ENCODE assay signal across 22 cellular contexts in genomic region chr13:109697936-109698335, GRCh38.
DNase-seq lines count a peak whose midpoint lies in the region; ATAC-seq, FAIRE-seq and TF ChIP-seq lines count a peak whose summit lies in the region.
"Had no signal": no experiment of that assay in that cellular context is flagged by ENCODE, and none has a peak within 500 bp of the region (broad histone marks: within the 10 kb centered on the region; RNA-seq: fewer than 3 reads in every experiment).

No MANE protein-coding gene starts in this region.

- H3K4me1 ChIP-seq in mammary epithelial cell (ENCODE audit: insufficient read depth, low read length), result peaks cover 11% of the 10 kb centered on the region
- peaks cover 7 to 42% of the 10 kb centered on the region in 2 experiments; a peak in 4 of 5 replicates for H3K4me1 ChIP-seq in K562 (replicated peaks in 1 of 2; ENCODE audit: control insufficient read depth in 2 of 2, insufficient read depth in 2 of 2, low read length in 2 of 2)
- no peaks in the 10 kb centered on the region for H3K4me1 ChIP-seq in aorta (ENCODE audit: control insufficient read depth in 1 of 2, insufficient read depth in 2 of 2, low read length in 2 of 2)

- no peaks in the 10 kb centered on the region for H3K9me3 ChIP-seq in mammary epithelial cell (replicated peaks; ENCODE audit: insufficient read depth, low read length)
- H3K9me3 ChIP-seq in K562 (replicated peaks; ENCODE audit: control insufficient read depth, insufficient read depth, low read depth, low read length), result no peaks in the 10 kb centered on the region
- no peaks in the 10 kb centered on the region for H3K9me3 ChIP-seq in aorta (ENCODE audit: control insufficient read depth, low read length)

- H3K9ac ChIP-seq in mammary epithelial cell (ENCODE audit: insufficient read depth, low read length) (no peak overlapping the region), K562 (ENCODE audit: insufficient read depth in 1 of 2, low read depth in 2 of 2, low read length in 2 of 2) (no peak overlapping the region)

- TF ChIP-seq RAD21 in K562 (CRISPR knock-in tag; conservative IDR thresholded peaks at IDR 0.05 in 1 of 2, IDR thresholded peaks at IDR 0.05 in 1 of 2), result no peak

- FAIRE-seq in K562 (lab: Jason Lieb, UNC), result no peak
- FAIRE-seq: D721Med, GM18507, RCC 7860 had no signal

- H4K20me1 ChIP-seq in mammary epithelial cell (ENCODE audit: insufficient read depth, low read length) (no peaks in the 10 kb centered on the region), K562 (replicated peaks; ENCODE audit: control insufficient read depth, insufficient read depth, low read length) (no peaks in the 10 kb centered on the region; the same call in 1 of the 2 replicates)

- H3K79me2 ChIP-seq in mammary epithelial cell (ENCODE audit: insufficient read depth, low read length) (no peaks in the 10 kb centered on the region), K562 (ENCODE audit: control insufficient read depth, insufficient read depth, low read length) (no peaks in the 10 kb centered on the region)

- in situ Hi-C loops in mammary epithelial cell (cut with MboI; ENCODE audit: low sequenced_read_pairs in 2 of 2), result no loop called here
- in situ Hi-C loops in K562 (cut with MboI), result no loop called here

- POLR2A ChIA-PET in MCF 10A (lab: Yijun Ruan, JAX) (no interaction called here), K562 (lab: Yijun Ruan, JAX) (interaction anchor here (1.1 kb wide), 1 partner anchor 9 kb away, joined by 5 read pairs; no protein-coding TSS in a partner anchor)

- H3K27ac ChIP-seq in mammary epithelial cell (ENCODE audit: insufficient read depth, low read depth, low read length) (no peak overlapping the region), K562 (ENCODE audit: extremely low read depth, low read depth, low read length) (no peak overlapping the region), aorta (ENCODE audit: low read depth in 1 of 2, low read length in 2 of 2) (no peak overlapping the region)

- no TSS peak for BruUV-seq in MCF 10A (replicated peaks; lab: Mats Ljungman, UMichigan)
- no TSS peak for BruUV-seq in mammary epithelial cell (replicated peaks; lab: Mats Ljungman, UMichigan)
- no TSS peak for BruUV-seq in K562 (replicated peaks; lab: Mats Ljungman, UMichigan)

- dilution Hi-C loops in mammary epithelial cell (cut with HindIII; ENCODE audit: low sequenced_read_pairs), result no loop called here

- H2AFZ ChIP-seq in mammary epithelial cell (ENCODE audit: low read depth, low read length), result no peak overlapping the region
- peak overlapping the region; percentile 78 for H2AFZ ChIP-seq in K562 (ENCODE audit: low read depth, low read length)
- H2AFZ ChIP-seq: GM23338 had no signal

- peaks cover 4% of the 10 kb centered on the region for H3K36me3 Mint-ChIP-seq in MCF 10A (ENCODE audit: insufficient read depth, unreplicated experiment)

- TF ChIP-seq EP300 in K562 (IDR thresholded peaks at IDR 0.05; ENCODE audit: low read length), result no peak

- H3K27me3 ChIP-seq in mammary epithelial cell (ENCODE audit: insufficient read depth, low read length) (no peaks in the 10 kb centered on the region), K562 (ENCODE audit: control insufficient read depth in 2 of 2, insufficient read depth in 2 of 2, low read length in 2 of 2) (no peaks in the 10 kb centered on the region), aorta (ENCODE audit: control insufficient read depth in 1 of 2, insufficient read depth in 2 of 2, low read length in 1 of 2) (no peaks in the 10 kb centered on the region)

- TF ChIP-seq CTCF in MCF 10A (IDR thresholded peaks at IDR 0.05; ENCODE audit: unreplicated experiment), result no peak
- no peak for TF ChIP-seq CTCF in mammary epithelial cell (conservative IDR thresholded peaks at IDR 0.05 in 1 of 2, IDR thresholded peaks at IDR 0.05 in 1 of 2; ENCODE audit: extremely low read depth in 1 of 2, insufficient read depth in 1 of 2, low read depth in 1 of 2, low read length in 2 of 2)
- no peak for TF ChIP-seq CTCF in K562 (IDR thresholded peaks at IDR 0.05 in 2 of 3, conservative IDR thresholded peaks at IDR 0.05 in 1 of 3; ENCODE audit: insufficient read depth in 2 of 3, low read depth in 1 of 3, low read length in 3 of 3)

- H3K9me3 Mint-ChIP-seq in MCF 10A (ENCODE audit: unreplicated experiment), result no peaks in the 10 kb centered on the region
- H3K9me3 Mint-ChIP-seq: CD4-positive, alpha-beta T cell; GM23338; H9; HFFc6 had no signal

- TF ChIP-seq POLR2A in K562 (conservative IDR thresholded peaks at IDR 0.05), result no peak

- intact Hi-C loops in MCF 10A (cut with micrococcal nuclease) (no loop called here), mammary epithelial cell (cut with micrococcal nuclease) (no loop called here), K562 (cut with micrococcal nuclease) (no loop called here), aorta (cut with DNase I) (no loop called here)

- H3K36me3 ChIP-seq in mammary epithelial cell (ENCODE audit: insufficient read depth, low read length), result no peaks in the 10 kb centered on the region
- H3K36me3 ChIP-seq in K562 (ENCODE audit: control insufficient read depth, insufficient read depth, low read length), result no peaks in the 10 kb centered on the region
- no peaks in the 10 kb centered on the region for H3K36me3 ChIP-seq in aorta (ENCODE audit: control insufficient read depth in 1 of 2, insufficient read depth in 2 of 2, low read length in 1 of 2)

- DNase-seq in MCF 10A (ENCODE audit: unreplicated experiment), result no peak
- no peak for DNase-seq in mammary epithelial cell
- DNase-seq in K562 (ENCODE audit: extremely low read depth in 1 of 4, low spot score in 3 of 4), result peak in 1 of 4 experiments; percentile 21
- peak; percentile 27 for DNase-seq in myocyte (ENCODE audit: low read depth)
- DNase-seq in A172 (ENCODE audit: low spot score), result no peak
- DNase-seq in aorta, result no peak
- DNase-seq: 8988T; CD4-positive, alpha-beta T cell; H9; HFFc6; Karpas-422; NCI-H1105 treated with DMSO at 0.1 percent for 48 hours; NCI-H146; NCI-H1930; NCI-H2107; NCI-H524; NCI-H748 treated with DMSO at 0.1 percent for 48 hours had no signal

- 83% methylated on average over 10 of the region's 10 CpGs for WGBS in mammary epithelial cell (ENCODE audit: low coverage, missing lambda C conversion rate)
- WGBS in K562 (ENCODE audit: insufficient coverage, low coverage, missing lambda C conversion rate), result 12% methylated on average over 9 of the region's 10 CpGs
- 82 to 86% methylated on average over 10 of the region's 10 CpGs for WGBS in aorta, 2 donors

- H3K27ac Mint-ChIP-seq in MCF 10A (ENCODE audit: low read depth, unreplicated experiment), result peak overlapping the region; percentile 6
- H3K27ac Mint-ChIP-seq: CD4-positive, alpha-beta T cell; GM23338; H9; HFFc6 had no signal

- peaks cover 22% of the 10 kb centered on the region for H3K4me1 Mint-ChIP-seq in MCF 10A (ENCODE audit: insufficient read depth, unreplicated experiment)
- H3K4me1 Mint-ChIP-seq: H9 had no signal

- H3K4me3 ChIP-seq in mammary epithelial cell (replicated peaks in 1 of 3; ENCODE audit: insufficient read depth in 1 of 3, low read depth in 2 of 3, low read length in 3 of 3), result no peak overlapping the region
- H3K4me3 ChIP-seq in K562, result no peak overlapping the region
- no peak overlapping the region for H3K4me3 ChIP-seq in aorta (ENCODE audit: low read length in 2 of 2)
- H3K4me3 ChIP-seq: GM23338 had no signal

- ATAC-seq in K562 (peak; percentile 7; the same call in 1 of the 3 replicates), GM21360 (IDR thresholded peaks at IDR 0.05; ENCODE audit: unreplicated experiment) (no peak), aorta (ENCODE audit: low FRiP score) (no peak)
- ATAC-seq: GM23338 had no signal

- H3K4me2 ChIP-seq in mammary epithelial cell (ENCODE audit: insufficient read depth, low read depth, low read length) (no peak overlapping the region), K562 (ENCODE audit: insufficient read depth, low read length) (no peak overlapping the region; the same call in 1 of the 2 replicates)
- H3K4me2 ChIP-seq: GM23338 had no signal

- CTCF ChIA-PET in MCF 10A (lab: Yijun Ruan, JAX) (interaction anchor here (0.6 to 0.7 kb wide), 2 partner anchors 408 to 515 kb away, joined by 3 read pairs; no protein-coding TSS in a partner anchor), mammary epithelial cell (lab: Charles Lee; ENCODE audit: low non-redundant PET) (no interaction called here), K562 (lab: Yijun Ruan, JAX; ENCODE audit: low intra/inter-chr PET ratio) (interaction anchor here (0.9 kb wide), 1 partner anchor 9 kb away, joined by 3 read pairs; no protein-coding TSS in a partner anchor)

- no peaks in the 10 kb centered on the region for H3K9me1 ChIP-seq in K562 (ENCODE audit: control insufficient read depth, insufficient read depth, low read length)

- H3K4me3 Mint-ChIP-seq in MCF 10A (ENCODE audit: unreplicated experiment), result no peak overlapping the region
- H3K4me3 Mint-ChIP-seq: CD4-positive, alpha-beta T cell; GM23338; H9; HFFc6 had no signal

- H3K27me3 Mint-ChIP-seq in MCF 10A (ENCODE audit: insufficient read depth, unreplicated experiment), result no peaks in the 10 kb centered on the region
- H3K27me3 Mint-ChIP-seq: CD4-positive, alpha-beta T cell had no signal

TF ChIP-seq in K562, 482 proteins besides CTCF, POLR2A, EP300 and RAD21:
- TF ChIP-seq, protein P1, sequence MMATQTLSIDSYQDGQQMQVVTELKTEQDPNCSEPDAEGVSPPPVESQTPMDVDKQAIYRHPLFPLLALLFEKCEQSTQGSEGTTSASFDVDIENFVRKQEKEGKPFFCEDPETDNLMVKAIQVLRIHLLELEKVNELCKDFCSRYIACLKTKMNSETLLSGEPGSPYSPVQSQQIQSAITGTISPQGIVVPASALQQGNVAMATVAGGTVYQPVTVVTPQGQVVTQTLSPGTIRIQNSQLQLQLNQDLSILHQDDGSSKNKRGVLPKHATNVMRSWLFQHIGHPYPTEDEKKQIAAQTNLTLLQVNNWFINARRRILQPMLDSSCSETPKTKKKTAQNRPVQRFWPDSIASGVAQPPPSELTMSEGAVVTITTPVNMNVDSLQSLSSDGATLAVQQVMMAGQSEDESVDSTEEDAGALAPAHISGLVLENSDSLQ (IDR thresholded peaks at IDR 0.05), result 0 out of 2 replicates have a peak, but pooled peaks have one; percentile 19
- TF ChIP-seq U2AF2 (optimal IDR thresholded peaks at IDR 0.05; ENCODE audit: low read depth, low read length), result no peak
